1 cellular context compared by ENCODE assay signal in genomic region chr21:29657228-29657989, GRCh38.
A peak's percentile ranks its signal among the peaks of the same experiment; 100 is the strongest.
TF ChIP-seq lines count a peak whose summit lies in the region.

No MANE protein-coding gene starts in this region.

TF ChIP-seq in K562, 482 proteins besides CTCF, POLR2A, EP300 and RAD21 (continued from another document and continues in another):
- TF ChIP-seq E2F8 (IDR thresholded peaks at IDR 0.05; ENCODE audit: low read depth, partially characterized antibody): no peak
- TF ChIP-seq GABPB2 (CRISPR knock-in tag; conservative IDR thresholded peaks at IDR 0.05): no peak
- TF ChIP-seq FIP1L1 (IDR thresholded peaks at IDR 0.05; ENCODE audit: low read depth, low read length, poor library complexity, severe bottlenecking): no peak
- TF ChIP-seq NEUROD1 (IDR thresholded peaks at IDR 0.05; ENCODE audit: borderline replicate concordance, low read depth, low read length, partially characterized antibody): no peak
- TF ChIP-seq NUFIP1 (IDR thresholded peaks at IDR 0.05; ENCODE audit: partially characterized antibody): no peak
- TF ChIP-seq MEF2D (tag; conservative IDR thresholded peaks at IDR 0.05; ENCODE audit: low read depth): peak; percentile 60; the same call in 1 of the 2 replicates
- no peak for TF ChIP-seq TFE3 (CRISPR knock-in tag; IDR thresholded peaks at IDR 0.05)
- TF ChIP-seq ZNF740 (CRISPR knock-in tag; IDR thresholded peaks at IDR 0.05): no peak
- no peak for TF ChIP-seq ZNF740 (tag; IDR thresholded peaks at IDR 0.05)
- 0 out of 4 replicates have a peak, but pooled peaks of 1 of the 2 experiments have one; percentile 28 for TF ChIP-seq KDM1A (IDR thresholded peaks at IDR 0.05)
- TF ChIP-seq CTBP1 (IDR thresholded peaks at IDR 0.05; ENCODE audit: borderline replicate concordance): peak; percentile 59; the same call in 1 of the 2 replicates
- TF ChIP-seq ZNF146 (CRISPR knock-in tag; IDR thresholded peaks at IDR 0.05; ENCODE audit: unreplicated experiment): no peak
- no peak; the same call in 1 of the 2 replicates for TF ChIP-seq TEAD4 (IDR thresholded peaks at IDR 0.05; ENCODE audit: low read length)
- TF ChIP-seq TEAD4 (CRISPR knock-in tag; IDR thresholded peaks at IDR 0.05; ENCODE audit: borderline replicate concordance): no peak
- TF ChIP-seq ZHX1 (conservative IDR thresholded peaks at IDR 0.05; ENCODE audit: low read length): no peak
- no peak for TF ChIP-seq THRB (CRISPR knock-in tag; conservative IDR thresholded peaks at IDR 0.05)
- no peak for TF ChIP-seq E2F1 (CRISPR knock-in tag; IDR thresholded peaks at IDR 0.05)
- no peak for TF ChIP-seq MAX (CRISPR knock-in tag; IDR thresholded peaks at IDR 0.05)
- 0 out of 2 replicates have a peak, but pooled peaks have one; percentile 8 for TF ChIP-seq CAMTA2 (CRISPR knock-in tag; conservative IDR thresholded peaks at IDR 0.05)
- no peak for TF ChIP-seq NRF1 (conservative IDR thresholded peaks at IDR 0.05 in 1 of 2, IDR thresholded peaks at IDR 0.05 in 1 of 2)
- no peak for TF ChIP-seq GATA2 (CRISPR knock-in tag; IDR thresholded peaks at IDR 0.05)
- no peak for TF ChIP-seq FOXK1 (CRISPR knock-in tag; IDR thresholded peaks at IDR 0.05; ENCODE audit: borderline replicate concordance)
- no peak for TF ChIP-seq AFF4 (CRISPR knock-in tag; IDR thresholded peaks at IDR 0.05)
- TF ChIP-seq POU5F1 (IDR thresholded peaks at IDR 0.05; ENCODE audit: borderline replicate concordance, low read depth, low read length, partially characterized antibody): no peak
- no peak for TF ChIP-seq PRPF4 (IDR thresholded peaks at IDR 0.05; ENCODE audit: insufficient read depth, low read depth, low read length, poor library complexity, severe bottlenecking)
- TF ChIP-seq MLLT1 (IDR thresholded peaks at IDR 0.05): no peak
- TF ChIP-seq PHF20 (IDR thresholded peaks at IDR 0.05; ENCODE audit: partially characterized antibody): no peak
- no peak for TF ChIP-seq SMARCA5 (IDR thresholded peaks at IDR 0.05)
- peak; percentile 93 for TF ChIP-seq ZEB2 (IDR thresholded peaks at IDR 0.05)
- TF ChIP-seq ZNF449 (CRISPR knock-in tag; IDR thresholded peaks at IDR 0.05): no peak
- TF ChIP-seq ZNF583 (CRISPR knock-in tag; IDR thresholded peaks at IDR 0.05): no peak
- TF ChIP-seq ERF (CRISPR knock-in tag; IDR thresholded peaks at IDR 0.05): no peak
- TF ChIP-seq WHSC1 (IDR thresholded peaks at IDR 0.05; ENCODE audit: low read length): no peak
- TF ChIP-seq TSC22D4 (tag; IDR thresholded peaks at IDR 0.05): no peak
- no peak for TF ChIP-seq PRDM10 (IDR thresholded peaks at IDR 0.05; ENCODE audit: partially characterized antibody)
- TF ChIP-seq TAF1 (IDR thresholded peaks at IDR 0.05; ENCODE audit: control insufficient read depth, extremely low read depth, insufficient read depth, low read length, severe bottlenecking): no peak
